29 cellular contexts compared by ENCODE assay signal in the genomic region with DNA sequence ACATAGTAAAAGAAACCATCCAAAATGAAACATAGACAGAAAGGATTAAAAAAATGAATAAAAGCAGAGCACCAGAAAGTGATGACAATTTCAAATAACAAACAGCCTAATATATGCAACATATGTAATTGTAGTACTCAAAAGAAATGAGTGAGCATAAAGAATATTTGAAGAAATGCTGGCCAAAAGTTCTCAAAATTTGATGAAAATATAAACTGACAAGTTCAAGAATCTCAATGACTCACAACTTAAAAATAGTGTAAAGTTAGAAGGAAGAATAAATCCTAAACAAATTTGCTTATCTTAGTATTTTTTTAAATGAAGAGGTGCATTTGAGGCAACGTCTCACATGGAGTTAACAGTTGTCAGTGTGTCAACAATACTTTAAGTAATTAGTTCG.
"Had no signal": no experiment of that assay in that cellular context is flagged by ENCODE, and none has a peak within 500 bp of the region (broad histone marks: within the 10 kb centered on the region; RNA-seq: fewer than 3 reads in every experiment).

No MANE protein-coding gene starts in this region.

- H3K36me3 ChIP-seq: gastroesophageal sphincter had no signal

- H3K27me3 ChIP-seq: body of pancreas, gastroesophageal sphincter had no signal

- DNase-seq: activated CD4-positive, alpha-beta memory T cell treated with anti-CD3 and anti-CD28 coated beads, Interleukin-2, amount 10 ng/mL, durations not matched to agents 7 days and 5 days; activated CD4-positive, alpha-beta T cell treated with anti-CD3 and anti-CD28 coated beads for 1 hour; activated CD4-positive, alpha-beta T cell treated with anti-CD3 and anti-CD28 coated beads for 4 hours; activated CD4-positive, alpha-beta T cell treated with anti-CD3 and anti-CD28 coated beads, Interleukin-2, amount 10 ng/mL, durations not matched to agents 7 days and 5 days; activated CD4-positive, alpha-beta T cell treated with anti-CD3 and anti-CD28 coated beads, Interleukin-2, amount 50 U/mL, for 4 hours; activated CD8-positive, alpha-beta memory T cell treated with anti-CD3 and anti-CD28 coated beads, Interleukin-2, amount 50 U/mL, for 48 hours; activated gamma-delta T cell; activated naive CD4-positive, alpha-beta T cell; activated naive CD4-positive, alpha-beta T cell treated with anti-CD3 and anti-CD28 coated beads, Interleukin-2, amount 10 ng/mL, durations not matched to agents 7 days and 5 days; activated naive CD8-positive, alpha-beta T cell treated with anti-CD3 and anti-CD28 coated beads, Interleukin-2, amount 10 ng/mL, durations not matched to agents 7 days and 5 days; activated T-cell treated with anti-CD3 and anti-CD28 coated beads for 4 hours; activated T-cell treated with anti-CD3 and anti-CD28 coated beads, Interleukin-2, amount 50 U/mL, for 24 hours; activated T-cell treated with anti-CD3 and anti-CD28 coated beads, Interleukin-2, amount 50 U/mL, for 72 hours; amygdala; aorta; body of pancreas; caudate nucleus; cortex of kidney; effector CD8-positive, alpha-beta T cell; foreskin melanocyte; head of caudate nucleus; T-helper 1 cell; T-helper 17 cell; T1000 had no signal

- H3K4me1 ChIP-seq: body of pancreas, gastroesophageal sphincter had no signal

- ATAC-seq: activated naive CD4-positive, alpha-beta T cell treated with anti-CD3 and anti-CD28 coated beads, Interleukin-2, amount 50 U/mL, for 72 hours; activated T-cell treated with anti-CD3 and anti-CD28 coated beads, Interleukin-2, amount 50 U/mL, for 72 hours; esophagus mucosa; gastroesophageal sphincter; T-helper 17 cell; WTC11 had no signal

- H3K4me3 ChIP-seq: body of pancreas, gastroesophageal sphincter had no signal

- H3K9me3 ChIP-seq: body of pancreas, gastroesophageal sphincter had no signal

- H3K27ac ChIP-seq: body of pancreas, gastroesophageal sphincter, VCaP had no signal
